8 cellular contexts compared by ENCODE assay signal in genomic region chr19:10872551-10873107, GRCh38. TPM values are rescaled to one million over a fixed set of nuclear protein-coding genes. Genes with fewer than 3 reads are reported as not detected.
DNase-seq lines count a peak whose midpoint lies in the region; ATAC-seq and TF ChIP-seq lines count a peak whose summit lies in the region.

No MANE protein-coding gene starts in this region.

- TF ChIP-seq CTCF in endodermal cell (conservative IDR thresholded peaks at IDR 0.05) (no peak), GM10248 (IDR thresholded peaks at IDR 0.05; ENCODE audit: control extremely low read depth, extremely low read depth, low read depth, missing control alignments) (no peak)

- peak overlapping the region; percentile 86 for H3K4me3 ChIP-seq in endodermal cell (ENCODE audit: low read length)

- no peaks in the 10 kb centered on the region for H3K27me3 ChIP-seq in endodermal cell (ENCODE audit: control insufficient read depth, insufficient read depth, low read length, poor library complexity, severe bottlenecking)

- POLR2A ChIA-PET in GM10248 (lab: Yijun Ruan, JAX), result no interaction called here

- peak overlapping the region; percentile 75 for H3K9ac ChIP-seq in endodermal cell (ENCODE audit: extremely low read depth, low read length, poor library complexity, severe bottlenecking)

- peak overlapping the region; percentile 65 for H3K27ac Mint-ChIP-seq in endodermal cell

- H3K4me1 Mint-ChIP-seq in endodermal cell, result peaks cover 11% of the 10 kb centered on the region

- H3K4me3 Mint-ChIP-seq in endodermal cell, result peak overlapping the region; percentile 71

- peaks cover 3% of the 10 kb centered on the region for H3K36me3 ChIP-seq in endodermal cell (ENCODE audit: control insufficient read depth, insufficient read depth, low read length)

- no peaks in the 10 kb centered on the region for H3K9me3 Mint-ChIP-seq in endodermal cell

- peak overlapping the region; percentile 42 for H3K27ac ChIP-seq in endodermal cell (ENCODE audit: low read depth, low read length)

- CTCF ChIA-PET in GM10248 (lab: Yijun Ruan, JAX), result interaction anchor here (0.7 to 3.7 kb wide), 21 partner anchors 8 to 451 kb away, joined by 3 to 28 read pairs (median 4); partner anchors contain the start of genes DNM2 and TMED1

- H3K4me1 ChIP-seq in endodermal cell (ENCODE audit: control insufficient read depth, insufficient read depth, low read length), result no peaks in the 10 kb centered on the region

- H3K9me3 ChIP-seq in endodermal cell (ENCODE audit: control insufficient read depth, low read length), result no peaks in the 10 kb centered on the region

- peaks cover 10% of the 10 kb centered on the region for H3K36me3 Mint-ChIP-seq in endodermal cell (ENCODE audit: low read depth)

- DNase-seq in EH (ENCODE audit: low read depth), result peak; percentile 32
- DNase-seq in RKO (ENCODE audit: low spot score), result peak; percentile 35
- peak; percentile 46 for DNase-seq in endodermal cell
- DNase-seq in pons (ENCODE audit: low spot score), result peak; percentile 16
- no peak for DNase-seq in NCI-H2196 treated with DMSO at 0.1 percent for 48 hours (lab: John Stamatoyannopoulos, UW; ENCODE audit: unreplicated experiment)
- DNase-seq in GM10248 (ENCODE audit: extremely low spot score), result no peak
- no peak for DNase-seq in inferior parietal cortex (ENCODE audit: extremely low spot score)

- no peak for ATAC-seq in HG03439 (IDR thresholded peaks at IDR 0.05; ENCODE audit: unreplicated experiment)

- H3K27me3 Mint-ChIP-seq in endodermal cell (ENCODE audit: insufficient read depth), result no peaks in the 10 kb centered on the region

- 25 to 35% methylated on average over 11 to 16 of the region's 16 CpGs for WGBS in endodermal cell (ENCODE audit: insufficient coverage in 1 of 2, insufficient read length in 1 of 2), 2 experiments

RNA-seq across cellular contexts. Expression of gene CARM1, which starts 1.3 kb away (rescaled TPM):
- total RNA-seq in endodermal cell, result 10 to 100 TPM; 80.6 to 86.6 TPM
- polyA plus RNA-seq in endodermal cell (2013, experiment 1 of 2), result 115 TPM
- 105 TPM for polyA plus RNA-seq in endodermal cell (2013, experiment 2 of 2)

RNA-seq across cellular contexts. Expression of gene C19orf38, which starts 24.4 kb away (rescaled TPM):
- total RNA-seq in endodermal cell, result under 1 TPM in 1 of 2 donors, not detected in 1; 0.24 TPM
- not detected for polyA plus RNA-seq in endodermal cell (2013, experiment 1 of 2)
- not detected for polyA plus RNA-seq in endodermal cell (2013, experiment 2 of 2)

RNA-seq across cellular contexts. Expression of gene TMED1, which starts 36.6 kb away (rescaled TPM):
- total RNA-seq in endodermal cell, result 10 to 100 TPM; 19.7 to 34.5 TPM
- 33.2 TPM for polyA plus RNA-seq in endodermal cell (2013, experiment 1 of 2)
- 32.3 TPM for polyA plus RNA-seq in endodermal cell (2013, experiment 2 of 2)

RNA-seq across cellular contexts. Expression of gene YIPF2, which starts 55.8 kb away (rescaled TPM):
- total RNA-seq in endodermal cell, result 10 to 100 TPM; 55.6 to 62.6 TPM
- polyA plus RNA-seq in endodermal cell (2013, experiment 1 of 2), result 32.0 TPM
- 34.9 TPM for polyA plus RNA-seq in endodermal cell (2013, experiment 2 of 2)

RNA-seq across cellular contexts. Expression of gene TIMM29, which starts 56.0 kb away (rescaled TPM):
- 10 to 100 TPM; 20.0 to 26.8 TPM for total RNA-seq in endodermal cell
- polyA plus RNA-seq in endodermal cell (2013, experiment 1 of 2), result 20.9 TPM
- 20.7 TPM for polyA plus RNA-seq in endodermal cell (2013, experiment 2 of 2)

Comparison
In these comparisons a context has a peak if more than half of its experiments do, and no peak if none do; other contexts are left out.
1. DNase-seq: peak in EH (single experiment), RKO (single experiment), endodermal cell (single experiment) and pons (single experiment); none in NCI-H2196 treated with DMSO at 0.1 percent for 48 hours (single experiment), GM10248 (single experiment) and inferior parietal cortex (single experiment).